In genomic region chr20:62386383-62387218, GRCh38 we compare ENCODE assay signal across 7 cellular contexts. TPM values are rescaled to one million over a fixed set of nuclear protein-coding genes. Genes with fewer than 3 reads are reported as not detected.
A peak's percentile ranks its signal among the peaks of the same experiment; 100 is the strongest.
DNase-seq lines count a peak whose midpoint lies in the region; ATAC-seq and FAIRE-seq lines count a peak whose summit lies in the region.

Gene RPS21 (plus strand): TSS chr20:62387103. CDS start chr20:62387339, 236 bp downstream.

- DNase-seq in GM18507 (ENCODE audit: extremely low spot score, insufficient read length, low read depth): peak; percentile 94
- DNase-seq in NCI-H1930 (lab: John Stamatoyannopoulos, UW): peak; percentile 91 to 94
- peak; percentile 67 for DNase-seq in T1000 (lab: John Stamatoyannopoulos, UW)
- peak; percentile 97 for DNase-seq in astrocyte of the hippocampus (ENCODE audit: low read depth, low spot score)
- peak; percentile 40 to 94 (median 84) for DNase-seq in hypothalamus (lab: John Stamatoyannopoulos, UW)
- peak; percentile 96 for DNase-seq in sciatic nerve (ENCODE audit: low spot score)

- ATAC-seq in HG02973 (IDR thresholded peaks at IDR 0.05; ENCODE audit: unreplicated experiment) (peak; percentile 71), sciatic nerve (peak; percentile 96)

- intact Hi-C loops in sciatic nerve (cut with DNase I): no loop called here

- peak; percentile 84 for FAIRE-seq in GM18507 (lab: Jason Lieb, UNC)

RNA-seq across cellular contexts. Expression of gene RPS21, which starts in this region (rescaled TPM):
- 986 TPM for total RNA-seq in sciatic nerve

Comparison
In these comparisons a context has a peak if more than half of its experiments do, and no peak if none do; other contexts are left out.
1. Peak in every context shown above with its lines: DNase-seq and ATAC-seq.